Comparison of ENCODE assay signal across 2 cellular contexts in genomic region chr1:43772978-43773377, GRCh38.
TF ChIP-seq lines count a peak whose summit lies in the region.

No MANE protein-coding gene starts in this region.

TF ChIP-seq in IMR-90, 13 proteins besides CTCF, POLR2A, EP300 and RAD21 (continued from another document):
- TF ChIP-seq ELK1 (IDR thresholded peaks at IDR 0.05; ENCODE audit: borderline replicate concordance, low read depth, low read length) = no peak
- TF ChIP-seq BHLHE40 (IDR thresholded peaks at IDR 0.05; ENCODE audit: low read depth, low read length) = no peak

TF ChIP-seq in GM12878, 131 proteins besides CTCF, POLR2A, EP300 and RAD21 (continued from another document):
- TF ChIP-seq IKZF1 (conservative IDR thresholded peaks at IDR 0.05) = peak; percentile 51
- TF ChIP-seq TCF12 (IDR thresholded peaks at IDR 0.05; ENCODE audit: low read depth, low read length) = no peak
- peak; percentile 82 for TF ChIP-seq SPI1 (IDR thresholded peaks at IDR 0.05; ENCODE audit: borderline replicate concordance, insufficient read depth, low read depth, low read length)
- peak in 1 of 2 experiments; percentile 15; a peak in 1 of 4 replicates for TF ChIP-seq BHLHE40 (IDR thresholded peaks at IDR 0.05; ENCODE audit: borderline replicate concordance in 1 of 2, low read depth in 2 of 2, low read length in 1 of 2)
- TF ChIP-seq GABPA (IDR thresholded peaks at IDR 0.05; ENCODE audit: low read depth) = no peak
- TF ChIP-seq EGR1 (IDR thresholded peaks at IDR 0.05; ENCODE audit: borderline replicate concordance in 1 of 2, low read depth in 2 of 2, low read length in 2 of 2) = no peak
- 0 out of 2 replicates have a peak, but pooled peaks have one; percentile 25 for TF ChIP-seq DPF2 (IDR thresholded peaks at IDR 0.05)
- peak; percentile 89 for TF ChIP-seq PKNOX1 (IDR thresholded peaks at IDR 0.05)
- TF ChIP-seq ZNF384 (IDR thresholded peaks at IDR 0.05; ENCODE audit: borderline replicate concordance, low read depth, low read length) = peak; percentile 35; the same call in 1 of the 2 replicates
- TF ChIP-seq PBX3 (IDR thresholded peaks at IDR 0.05; ENCODE audit: insufficient replicate concordance, low read depth, low read length) = peak; percentile 26
